ENCODE assay signal across 15 cellular contexts in the genomic region with DNA sequence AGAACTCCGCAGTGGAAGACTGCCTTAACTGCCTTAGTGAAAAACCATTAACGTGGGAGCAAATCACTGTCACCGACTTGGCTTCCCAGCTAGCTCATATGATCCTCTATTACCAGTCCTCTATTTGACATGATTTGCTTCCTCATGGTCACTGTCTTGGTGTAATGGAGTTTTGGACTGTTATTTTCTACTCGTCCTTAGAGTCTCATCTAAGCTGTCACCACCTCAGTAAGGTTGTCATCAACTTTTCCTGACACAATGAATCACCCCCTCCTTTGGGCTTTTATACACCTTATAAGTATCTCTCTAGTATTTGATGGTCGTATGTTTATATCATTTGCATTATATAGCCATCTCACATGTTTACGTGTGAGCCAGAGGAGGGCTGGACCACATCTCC.
"Had no signal": no experiment of that assay in that cellular context is flagged by ENCODE, and none has a peak within 500 bp of the region (broad histone marks: within the 10 kb centered on the region; RNA-seq: fewer than 3 reads in every experiment).

No MANE protein-coding gene starts in this region.

- H3K9me3 ChIP-seq: SJCRH30, SK-N-SH had no signal

- H3K4me3 ChIP-seq: SJCRH30 had no signal

- DNase-seq: activated CD4-positive, alpha-beta T cell treated with anti-CD3 and anti-CD28 coated beads for 48 hours; activated CD4-positive, alpha-beta T cell treated with anti-CD3 and anti-CD28 coated beads, Interleukin-2, amount 50 U/mL, for 4 hours; activated CD8-positive, alpha-beta memory T cell treated with anti-CD3 and anti-CD28 coated beads, Interleukin-2, amount 50 U/mL, for 48 hours; activated CD8-positive, alpha-beta T cell treated with anti-CD3 and anti-CD28 coated beads, Interleukin-2, amount 10 ng/mL, durations not matched to agents 7 days and 5 days; activated T-cell treated with anti-CD3 and anti-CD28 coated beads, Interleukin-2, amount 50 U/mL, for 1 hour; Kasumi-1; KBM-7; NCI-H1048; NCI-H146; NCI-H748 treated with DMSO at 0.1 percent for 48 hours; SJCRH30; SK-N-SH; T-helper 1 cell; WERI-Rb-1 had no signal

- H3K27me3 ChIP-seq: SJCRH30 had no signal

- H3K4me1 ChIP-seq: SJCRH30 had no signal

- H3K9ac ChIP-seq: SK-N-SH had no signal

- H3K36me3 ChIP-seq: SJCRH30, WERI-Rb-1 had no signal

- ATAC-seq: activated CD4-positive, CD25-positive, alpha-beta regulatory T cell treated with anti-CD3 and anti-CD28 coated beads, Interleukin-2, amount 50 U/mL, for 24 hours; activated CD8-positive, alpha-beta T cell treated with anti-CD3 and anti-CD28 coated beads, Interleukin-2, amount 10 ng/mL, durations not matched to agents 7 days and 5 days had no signal

- H3K27ac ChIP-seq: SJCRH30, WERI-Rb-1 had no signal
